7 cellular contexts compared by ENCODE assay signal in genomic region chr11:120587299-120587698, GRCh38.
"Had no signal": no experiment of that assay in that cellular context is flagged by ENCODE, and none has a peak within 500 bp of the region (broad histone marks: within the 10 kb centered on the region; RNA-seq: fewer than 3 reads in every experiment).

No MANE protein-coding gene starts in this region.

- H3K4me3 ChIP-seq: GM12878 had no signal

- FAIRE-seq: G401.6, GM12878, GM12891, GM18507, GM19239 had no signal

- DNase-seq: GDM1, GF-D8 had no signal

- ATAC-seq: GM12878 had no signal
